Comparison of ENCODE assay signal across 9 cellular contexts in genomic region chr5:39191216-39191615, GRCh38. TPM values are rescaled to one million over a fixed set of nuclear protein-coding genes. Genes with fewer than 3 reads are reported as not detected.
DNase-seq lines count a peak whose midpoint lies in the region; ATAC-seq and TF ChIP-seq lines count a peak whose summit lies in the region.
"Had no signal": no experiment of that assay in that cellular context is flagged by ENCODE, and none has a peak within 500 bp of the region (broad histone marks: within the 10 kb centered on the region; RNA-seq: fewer than 3 reads in every experiment).

No MANE protein-coding gene starts in this region.

- ATAC-seq in HG03432 (IDR thresholded peaks at IDR 0.05; ENCODE audit: unreplicated experiment) (peak; percentile 62), HG03342 (IDR thresholded peaks at IDR 0.05; ENCODE audit: unreplicated experiment) (no peak), SK-N-SH treated with all-trans-retinoic acid at 6 μM for 48 hours (no peak)

- intact Hi-C loops in activated T-helper 2 cell treated with anti-CD3 and anti-CD28 coated beads, Interferon-gamma antibody, Interleukin-2, Interleukin-4, amounts not matched to agents 10 μg/mL and 5 μg/mL and 100 μg/mL, durations not matched to agents 14 hours and 24 hours and 36 hours (cut with micrococcal nuclease), result loop anchor here (1.0 kb wide), 1 partner anchor 19 kb away; no protein-coding TSS in a partner anchor
- intact Hi-C loops in spleen (cut with DNase I; ENCODE audit: low total_unique reads), result no loop called here
- intact Hi-C loops in uterus (cut with DNase I; ENCODE audit: low total_unique reads), result no loop called here

- peaks cover 86% of the 10 kb centered on the region for H3K4me1 Mint-ChIP-seq in activated T-helper 2 cell treated with anti-CD3 and anti-CD28 coated beads, Interferon-gamma antibody, Interleukin-2, Interleukin-4, amounts not matched to agents 10 μg/mL and 5 μg/mL and 100 μg/mL, durations not matched to agents 14 hours and 24 hours and 36 hours (ENCODE audit: low read depth)

- no peaks in the 10 kb centered on the region for H3K27me3 Mint-ChIP-seq in activated T-helper 2 cell treated with anti-CD3 and anti-CD28 coated beads, Interferon-gamma antibody, Interleukin-2, Interleukin-4, amounts not matched to agents 10 μg/mL and 5 μg/mL and 100 μg/mL, durations not matched to agents 14 hours and 24 hours and 36 hours (ENCODE audit: low read depth)

- H3K27me3 ChIP-seq in spleen (replicated peaks in 1 of 7) (no peaks in the 10 kb centered on the region), uterus (no peaks in the 10 kb centered on the region)

- peak overlapping the region; percentile 47 for H3K4me3 Mint-ChIP-seq in activated T-helper 2 cell treated with anti-CD3 and anti-CD28 coated beads, Interferon-gamma antibody, Interleukin-2, Interleukin-4, amounts not matched to agents 10 μg/mL and 5 μg/mL and 100 μg/mL, durations not matched to agents 14 hours and 24 hours and 36 hours (ENCODE audit: low read depth)

- no peak for TF ChIP-seq POLR2A in spleen (IDR thresholded peaks at IDR 0.05)
- TF ChIP-seq POLR2A in uterus (IDR thresholded peaks at IDR 0.05), result no peak

- H3K4me3 ChIP-seq in spleen (peak overlapping the region in 1 of 8 donors; percentile 34), uterus (no peak overlapping the region)

- no peaks in the 10 kb centered on the region for H3K9me3 Mint-ChIP-seq in activated T-helper 2 cell treated with anti-CD3 and anti-CD28 coated beads, Interferon-gamma antibody, Interleukin-2, Interleukin-4, amounts not matched to agents 10 μg/mL and 5 μg/mL and 100 μg/mL, durations not matched to agents 14 hours and 24 hours and 36 hours

- H3K36me3 ChIP-seq in spleen (peaks cover 0 to 22% (median 0%) of the 10 kb centered on the region in 6 donors), uterus (no peaks in the 10 kb centered on the region)

- H3K9me3 ChIP-seq in spleen (no peaks in the 10 kb centered on the region), uterus (no peaks in the 10 kb centered on the region)

- TF ChIP-seq CTCF in spleen (IDR thresholded peaks at IDR 0.05 in 8 of 11, conservative IDR thresholded peaks at IDR 0.05 in 3 of 11) (no peak), uterus (IDR thresholded peaks at IDR 0.05) (no peak)

- H3K27ac Mint-ChIP-seq in activated T-helper 2 cell treated with anti-CD3 and anti-CD28 coated beads, Interferon-gamma antibody, Interleukin-2, Interleukin-4, amounts not matched to agents 10 μg/mL and 5 μg/mL and 100 μg/mL, durations not matched to agents 14 hours and 24 hours and 36 hours, result peak overlapping the region; percentile 72

- peak; percentile 50 for DNase-seq in activated T-cell treated with anti-CD3 and anti-CD28 coated beads, Interleukin-2, amount 50 U/mL, for 1 hour
- DNase-seq in activated T-cell treated with anti-CD3 and anti-CD28 coated beads, Interleukin-2, amount 50 U/mL, for 48 hours, result no peak
- DNase-seq in activated T-helper 2 cell treated with anti-CD3 and anti-CD28 coated beads, Interferon-gamma antibody, Interleukin-2, Interleukin-4, amounts not matched to agents 10 μg/mL and 5 μg/mL and 100 μg/mL, durations not matched to agents 14 hours and 24 hours and 36 hours (ENCODE audit: low spot score), result no peak
- DNase-seq in spleen (no peak), uterus (no peak)

- 16 to 35% (median 24%) methylated on average over 6 of the region's 6 CpGs for WGBS in spleen, 5 donors

- peaks cover 13% of the 10 kb centered on the region for H3K36me3 Mint-ChIP-seq in activated T-helper 2 cell treated with anti-CD3 and anti-CD28 coated beads, Interferon-gamma antibody, Interleukin-2, Interleukin-4, amounts not matched to agents 10 μg/mL and 5 μg/mL and 100 μg/mL, durations not matched to agents 14 hours and 24 hours and 36 hours (ENCODE audit: low read depth)

- H3K4me1 ChIP-seq in spleen (peaks cover 22 to 97% (median 77%) of the 10 kb centered on the region in 6 donors), uterus (no peaks in the 10 kb centered on the region)

- H3K27ac ChIP-seq in spleen, result peak overlapping the region in 7 of 8 donors; percentile 36 to 88 (median 55)
- H3K27ac ChIP-seq in uterus, result no peak overlapping the region

TF ChIP-seq in SK-N-SH treated with all-trans-retinoic acid at 6 μM for 48 hours, 23 proteins besides CTCF, POLR2A, EP300 and RAD21:
- no peak for TF ChIP-seq GLIS3 (CRISPR knock-in tag; IDR thresholded peaks at IDR 0.05)
- no peak for TF ChIP-seq BACH2 (CRISPR knock-in tag; IDR thresholded peaks at IDR 0.05; ENCODE audit: borderline replicate concordance)
- no peak for TF ChIP-seq CSRNP3 (CRISPR knock-in tag; IDR thresholded peaks at IDR 0.05)

RNA-seq across cellular contexts. Expression of gene FYB1, which starts 28.1 kb away (rescaled TPM):
- 66.4 and 70.7 TPM in 2 replicates for total RNA-seq in activated T-helper 2 cell treated with anti-CD3 and anti-CD28 coated beads, Interferon-gamma antibody, Interleukin-2, Interleukin-4, amounts not matched to agents 10 μg/mL and 5 μg/mL and 100 μg/mL, durations not matched to agents 14 hours and 24 hours and 36 hours
- total RNA-seq in spleen (100 to 1,000 TPM; 178 to 287 (median 228) TPM), uterus (10 to 100 TPM in 1 of 4 donors, 1 to 10 TPM in 3; 1.8 to 16.5 (median 4.8) TPM)
- 10 to 100 TPM; 21.0 to 26.3 (median 23.3) TPM for polyA plus RNA-seq in spleen
- total RNA-seq: dermis microvascular lymphatic vessel endothelial cell had no signal

Comparison
In these comparisons a context has a peak if more than half of its experiments do, and no peak if none do; other contexts are left out.
1. H3K27ac ChIP-seq: peak in spleen (7 of 8); none in uterus (0 of 2).